ENCODE assay signal across 21 cellular contexts in the genomic region with DNA sequence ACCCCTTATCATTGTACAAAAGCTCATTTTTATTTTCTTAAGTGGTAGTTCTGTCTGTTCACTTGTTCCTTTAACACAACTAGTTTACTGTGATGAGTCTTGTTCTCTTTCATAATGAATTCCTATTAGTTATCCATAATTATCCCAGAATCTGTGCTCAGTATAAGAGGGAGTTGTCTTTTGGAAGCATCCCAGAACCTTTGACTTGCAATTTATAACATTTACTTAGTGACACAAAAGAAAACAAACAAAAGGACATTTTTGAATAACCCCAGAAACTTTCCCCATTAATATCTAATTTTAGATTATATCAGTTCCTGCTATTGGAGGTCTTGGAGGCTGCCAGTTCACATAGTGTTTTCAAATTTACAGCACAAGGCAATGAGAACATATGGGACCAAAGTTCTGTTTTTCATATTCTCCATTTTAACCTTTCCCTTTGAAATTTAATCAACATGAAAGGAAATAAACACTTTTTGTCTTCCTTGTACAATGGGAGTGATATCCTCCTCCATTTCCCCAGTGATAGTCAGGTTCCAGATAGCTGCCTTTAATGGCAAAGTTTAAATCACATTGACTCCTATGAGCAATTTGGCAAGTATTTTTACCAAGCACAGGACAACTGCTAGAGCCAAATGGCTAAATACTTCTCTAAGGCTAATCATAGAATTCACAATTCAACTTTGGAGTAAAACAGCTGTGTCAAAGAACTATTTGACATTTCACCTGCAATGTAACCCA. TPM values are rescaled to one million over a fixed set of nuclear protein-coding genes. Genes with fewer than 3 reads are reported as not detected.
DNase-seq lines count a peak whose midpoint lies in the region; ATAC-seq and TF ChIP-seq lines count a peak whose summit lies in the region.
"Had no signal": no experiment of that assay in that cellular context is flagged by ENCODE, and none has a peak within 500 bp of the region (broad histone marks: within the 10 kb centered on the region; RNA-seq: fewer than 3 reads in every experiment).

No MANE protein-coding gene starts in this region.

- no peak overlapping the region for H3K4me3 ChIP-seq in heart right ventricle
- H3K4me3 ChIP-seq: hepatocyte had no signal

- peaks cover 2 to 48% (median 41%) of the 10 kb centered on the region in 9 donors for H3K4me1 ChIP-seq in heart right ventricle

- peaks cover 0 to 27% (median 3%) of the 10 kb centered on the region in 11 donors for H3K9me3 ChIP-seq in heart right ventricle

- peak overlapping the region; percentile 1 to 78 (median 66) for H3K27ac ChIP-seq in heart right ventricle
- H3K27ac ChIP-seq: hepatocyte had no signal

- peak; percentile 23 for DNase-seq in GM03348 (ENCODE audit: low spot score)
- DNase-seq in NCI-H226 = peak; percentile 24
- DNase-seq in heart right ventricle = no peak
- peak; percentile 29 for DNase-seq in renal cortical epithelial cell (ENCODE audit: low read depth)
- DNase-seq: activated CD4-positive, alpha-beta memory T cell treated with anti-CD3 and anti-CD28 coated beads, Interleukin-2, amount 10 ng/mL, durations not matched to agents 7 days and 5 days; activated naive CD4-positive, alpha-beta T cell treated with anti-CD3 and anti-CD28 coated beads, Interleukin-2, amount 10 ng/mL, durations not matched to agents 7 days and 5 days; activated T-cell treated with anti-CD3 and anti-CD28 coated beads, Interleukin-2, amount 50 U/mL, for 1 hour; aorta; mesendoderm; NCI-H1417 treated with DMSO at 0.1 percent for 48 hours; NCI-H748 treated with DMSO at 0.1 percent for 48 hours; posterior cingulate gyrus; T-helper 17 cell had no signal

- intact Hi-C loops in heart right ventricle (cut with DNase I) = loop anchor here in 3 of 10 donors (1.0 to 5.0 kb wide), 7 partner anchors 48 to 108 kb away; a partner anchor contains a TSS

- no peaks in the 10 kb centered on the region for H3K36me3 ChIP-seq in heart right ventricle

- H3K27me3 ChIP-seq in heart right ventricle = no peaks in the 10 kb centered on the region
- H3K27me3 ChIP-seq: hepatocyte had no signal

- no peak for TF ChIP-seq CTCF in heart right ventricle (IDR thresholded peaks at IDR 0.05)

- ATAC-seq in heart right ventricle = peak; percentile 48 to 89 (median 79)
- no peak for ATAC-seq in GM18858 (IDR thresholded peaks at IDR 0.05; ENCODE audit: unreplicated experiment)
- ATAC-seq in HG02763 (IDR thresholded peaks at IDR 0.05; ENCODE audit: unreplicated experiment) = no peak
- no peak for ATAC-seq in HG02642 (IDR thresholded peaks at IDR 0.05; ENCODE audit: poor library complexity, unreplicated experiment)
- ATAC-seq: natural killer cell treated with Interleukin-12 subunit alpha and Interleukin-12 subunit beta and Interleukin-15 and Interleukin-18, amount 100 ng/mL, for 72 hours; T-helper 17 cell; WTC11 had no signal

RNA-seq across cellular contexts. Expression of a gene that starts 37.1 kb away (rescaled TPM):
- total RNA-seq in heart right ventricle (not detected), renal cortical epithelial cell (not detected in 2 replicates)
- not detected for polyA plus RNA-seq in heart right ventricle
- total RNA-seq: activated CD4-positive, alpha-beta memory T cell treated with anti-CD3 and anti-CD28 coated beads, Interleukin-2, amount 10 ng/mL, durations not matched to agents 7 days and 5 days; aorta; Daoy; hepatocyte; natural killer cell treated with Interleukin-12 subunit alpha and Interleukin-12 subunit beta and Interleukin-15 and Interleukin-18, amount 100 ng/mL, for 72 hours; OCI-LY7; T-helper 17 cell; WTC11 had no signal
- polyA plus RNA-seq: hepatocyte had no signal

Comparison
In these comparisons a context has a peak if more than half of its experiments do, and no peak if none do; other contexts are left out.
1. DNase-seq: peak in GM03348 (single experiment), NCI-H226 (single experiment) and renal cortical epithelial cell (single experiment); none in heart right ventricle (0 of 2).
2. ATAC-seq: peak in heart right ventricle (8 of 8); none in GM18858 (single experiment), HG02763 (single experiment) and HG02642 (single experiment).